6 cellular contexts compared by ENCODE assay signal in the genomic region with DNA sequence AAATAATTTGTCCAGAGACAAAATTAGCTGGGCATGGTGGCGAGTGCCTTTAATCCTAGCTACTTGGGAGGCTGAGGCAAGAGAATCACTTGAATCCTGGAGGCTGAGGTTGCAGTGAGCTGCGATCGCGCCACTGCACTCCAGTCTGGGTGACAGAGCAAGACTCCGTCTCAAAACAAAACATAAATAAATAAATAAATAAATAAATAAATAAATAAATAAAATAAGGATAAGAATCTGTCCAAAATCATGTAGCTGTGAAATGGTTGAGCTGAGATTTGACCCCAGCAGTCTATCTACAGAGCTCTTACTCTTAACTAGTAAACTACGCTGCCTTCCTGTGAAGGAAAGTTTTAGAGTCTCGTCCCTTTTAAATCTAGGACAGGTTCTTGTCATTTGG. TPM values are rescaled to one million over a fixed set of nuclear protein-coding genes. Genes with fewer than 3 reads are reported as not detected.
"Had no signal": no experiment of that assay in that cellular context is flagged by ENCODE, and none has a peak within 500 bp of the region (broad histone marks: within the 10 kb centered on the region; RNA-seq: fewer than 3 reads in every experiment).

No MANE protein-coding gene starts in this region.

RNA-seq across cellular contexts. Expression of a gene that starts 27.9 kb away (rescaled TPM):
- total RNA-seq: HepG2, HT-29, HT1080, IMR-90, K562 had no signal
- polyA plus RNA-seq: HepG2, IgD-negative memory B cell, IMR-90, K562 had no signal
